Comparison of ENCODE assay signal across 15 cellular contexts in the genomic region with DNA sequence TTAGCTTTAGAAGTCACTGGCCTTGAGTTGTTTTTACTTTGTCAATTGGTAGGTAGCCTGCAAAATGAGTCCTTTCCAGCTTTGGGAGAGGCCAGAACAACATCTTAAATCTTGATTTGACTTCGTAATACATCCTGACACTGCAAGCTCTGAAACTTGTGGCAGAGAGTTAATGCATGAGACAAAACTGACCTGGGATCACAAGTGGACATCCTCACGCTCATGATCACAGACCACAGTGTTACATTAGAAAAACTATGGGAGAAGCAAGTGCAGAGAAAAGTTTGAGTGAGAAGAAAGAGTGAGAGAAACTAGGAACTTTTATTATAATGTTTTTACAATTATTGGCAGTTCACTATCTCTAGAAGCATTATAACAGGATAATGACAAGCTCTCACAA.
DNase-seq lines count a peak whose midpoint lies in the region; ATAC-seq, FAIRE-seq and TF ChIP-seq lines count a peak whose summit lies in the region.
"Had no signal": no experiment of that assay in that cellular context is flagged by ENCODE, and none has a peak within 500 bp of the region (broad histone marks: within the 10 kb centered on the region; RNA-seq: fewer than 3 reads in every experiment).

No MANE protein-coding gene starts in this region.

- H3K4me2 ChIP-seq in A549, result peak overlapping the region; percentile 19; the same call in 2 of the 3 replicates

- TF ChIP-seq RAD21 in A549 (conservative IDR thresholded peaks at IDR 0.05 in 1 of 2, IDR thresholded peaks at IDR 0.05 in 1 of 2), result no peak

- H3K9me3 ChIP-seq in A549 (no peaks in the 10 kb centered on the region), ascending aorta (no peaks in the 10 kb centered on the region), prostate gland (no peaks in the 10 kb centered on the region)
- H3K9me3 ChIP-seq: left lung, Peyer's patch had no signal

- no peaks in the 10 kb centered on the region for H3K27me3 ChIP-seq in ascending aorta
- no peaks in the 10 kb centered on the region for H3K27me3 ChIP-seq in prostate gland (replicated peaks; ENCODE audit: insufficient read depth)
- H3K27me3 ChIP-seq: left lung, Peyer's patch had no signal

- no peak for FAIRE-seq in A549 (lab: Jason Lieb, UNC)
- FAIRE-seq: G401.6 had no signal

- H3K4me1 ChIP-seq in A549 (no peaks in the 10 kb centered on the region), ascending aorta (peaks cover 0 to 5% of the 10 kb centered on the region in 2 donors), prostate gland (replicated peaks) (no peaks in the 10 kb centered on the region)
- H3K4me1 ChIP-seq: left lung, Peyer's patch had no signal

- 56% methylated on average over 2 of the region's 2 CpGs for WGBS in A549 (ENCODE audit: missing lambda C conversion rate)
- WGBS in prostate gland, result 17% methylated on average over 2 of the region's 2 CpGs

- H3K36me3 ChIP-seq in ascending aorta (no peaks in the 10 kb centered on the region), prostate gland (no peaks in the 10 kb centered on the region)
- H3K36me3 ChIP-seq: left lung, Peyer's patch had no signal

- H3K4me3 ChIP-seq in A549 (no peak overlapping the region), ascending aorta (peak overlapping the region; percentile 33 to 40), prostate gland (peak overlapping the region in 1 of 2 donors; percentile 9)
- H3K4me3 ChIP-seq: left lung, Peyer's patch had no signal

- ATAC-seq in A549 (peak in 1 of 2 experiments; percentile 45; a peak in 2 of 6 replicates), left ventricle myocardium superior (peak; percentile 49), HG03342 (IDR thresholded peaks at IDR 0.05; ENCODE audit: unreplicated experiment) (no peak), GM18870 (IDR thresholded peaks at IDR 0.05; ENCODE audit: unreplicated experiment) (no peak)
- ATAC-seq: stimulated activated naive B cell treated with anti-CD40 and anti-IgM and Interleukin-4, amounts not matched to agents 10 μg/mL and 1 μg/mL and 100 μg/mL, for 72 hours had no signal

- TF ChIP-seq POLR2A in A549 (IDR thresholded peaks at IDR 0.05; ENCODE audit: low read length) (no peak), prostate gland (IDR thresholded peaks at IDR 0.05) (no peak)

- POLR2A ChIA-PET in A549 (lab: Yijun Ruan, JAX), result no interaction called here

- no peak overlapping the region for H3K27ac ChIP-seq in A549
- H3K27ac ChIP-seq in ascending aorta, result peak overlapping the region in 1 of 2 donors; percentile 47
- H3K27ac ChIP-seq in prostate gland, result peak overlapping the region; percentile 48 to 58
- H3K27ac ChIP-seq: Peyer's patch had no signal

- TF ChIP-seq CTCF in A549 (IDR thresholded peaks at IDR 0.05) (no peak), ascending aorta (IDR thresholded peaks at IDR 0.05) (no peak), prostate gland (IDR thresholded peaks at IDR 0.05) (no peak)

- CTCF ChIA-PET in A549 (lab: Yijun Ruan, JAX), result no interaction called here

- no peak for TF ChIP-seq EP300 in A549 (IDR thresholded peaks at IDR 0.05)

- intact Hi-C loops in ascending aorta (cut with DNase I) (no loop called here), left ventricle myocardium superior (cut with micrococcal nuclease) (no loop called here), prostate gland (cut with DNase I) (no loop called here)

- DNase-seq in A549 (ENCODE audit: low read depth in 1 of 2, low spot score in 1 of 2) (no peak), ascending aorta (ENCODE audit: low spot score in 2 of 2) (no peak), left ventricle myocardium superior (no peak), prostate gland (ENCODE audit: low spot score) (no peak), NCI-H1417 (lab: John Stamatoyannopoulos, UW) (no peak), iPS-NIHi7 (ENCODE audit: extremely low spot score) (no peak)
- DNase-seq: activated CD4-positive, CD25-positive, alpha-beta regulatory T cell treated with anti-CD3 and anti-CD28 coated beads, Interleukin-2, amount 50 U/mL, for 72 hours; effector CD8-positive, alpha-beta T cell; left lung; NCI-H2029; Peyer's patch; stimulated activated naive B cell treated with anti-CD40 and anti-IgM and Interleukin-4, amounts not matched to agents 10 μg/mL and 1 μg/mL and 100 μg/mL, for 72 hours had no signal

TF ChIP-seq in A549, 52 proteins besides CTCF, POLR2A, EP300 and RAD21:
- TF ChIP-seq JUN (IDR thresholded peaks at IDR 0.05) (no peak), SREBF2 (IDR thresholded peaks at IDR 0.05) (no peak), HOXA7 (CRISPR knock-in tag; IDR thresholded peaks at IDR 0.05) (no peak)

Comparison
In these comparisons a context has a peak if more than half of its experiments do, and no peak if none do; other contexts are left out.
1. H3K27ac ChIP-seq: peak in prostate gland (2 of 2); none in A549 (0 of 2).